10 cellular contexts compared by ENCODE assay signal in the genomic region with DNA sequence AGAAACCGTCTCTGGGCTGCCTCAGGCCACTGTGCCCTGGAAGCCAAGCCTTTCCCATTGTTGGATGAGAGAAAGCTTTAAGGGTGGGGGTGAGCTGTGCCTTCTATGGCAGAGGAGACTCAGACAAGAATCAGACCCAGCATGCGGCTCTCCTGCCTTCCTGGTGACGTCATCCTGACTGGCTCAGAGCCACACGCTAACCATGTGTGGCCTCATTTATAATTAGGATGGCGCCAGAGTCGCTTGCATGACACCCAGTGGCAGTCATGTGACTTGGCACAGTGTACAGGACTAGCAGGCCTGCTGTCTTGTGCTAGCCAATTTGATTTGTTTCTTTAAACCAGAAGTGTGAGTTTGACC.
A peak's percentile ranks its signal among the peaks of the same experiment; 100 is the strongest.
DNase-seq lines count a peak whose midpoint lies in the region; ATAC-seq, FAIRE-seq and TF ChIP-seq lines count a peak whose summit lies in the region.
"Had no signal": no experiment of that assay in that cellular context is flagged by ENCODE, and none has a peak within 500 bp of the region (broad histone marks: within the 10 kb centered on the region; RNA-seq: fewer than 3 reads in every experiment).

No MANE protein-coding gene starts in this region.

- POLR2A ChIA-PET in Panc1 (lab: Charles Lee): no interaction called here

- H3K9me3 ChIP-seq in HUES48 (ENCODE audit: control insufficient read depth, insufficient read depth, low read length) (no peaks in the 10 kb centered on the region), Panc1 (ENCODE audit: control insufficient read depth, insufficient read depth, low read depth, low read length) (no peaks in the 10 kb centered on the region)

- in situ Hi-C loops in Panc1 (cut with HindIII; ENCODE audit: low pct_unique_long_range_greater_than_20kb, low sequenced_read_pairs): no loop called here

- BruUV-seq in Panc1 (replicated peaks; lab: Mats Ljungman, UMichigan): no TSS peak

- FAIRE-seq in urothelium cell line (lab: Jason Lieb, UNC) (no peak), GM19239 (lab: Jason Lieb, UNC) (no peak)
- FAIRE-seq: GM12878 had no signal

- no peak overlapping the region for H3K9ac ChIP-seq in HUES48 (ENCODE audit: low read depth, low read length)

- no peak overlapping the region for H3K4me3 ChIP-seq in HUES48 (ENCODE audit: low read depth, low read length)
- no peak overlapping the region for H3K4me3 ChIP-seq in Panc1 (ENCODE audit: low read depth in 2 of 2, low read length in 2 of 2)
- H3K4me3 ChIP-seq in epithelial cell of esophagus (ENCODE audit: low read length): no peak overlapping the region
- H3K4me3 ChIP-seq: GM12878 had no signal

- H3K36me3 ChIP-seq in HUES48 (ENCODE audit: control insufficient read depth, insufficient read depth, low read length) (peaks cover 56% of the 10 kb centered on the region), Panc1 (ENCODE audit: control insufficient read depth, insufficient read depth, low read length) (peaks cover 20% of the 10 kb centered on the region)

- H3K27me3 ChIP-seq in HUES48 (ENCODE audit: control insufficient read depth, insufficient read depth, low read length): no peaks in the 10 kb centered on the region
- no peaks in the 10 kb centered on the region for H3K27me3 ChIP-seq in Panc1 (ENCODE audit: control insufficient read depth, insufficient read depth, low read length)

- intact Hi-C loops in Panc1 (cut with micrococcal nuclease; ENCODE audit: unreplicated experiment): no loop called here

- CTCF ChIA-PET in Panc1 (lab: Charles Lee): no interaction called here

- H3K4me1 ChIP-seq in HUES48 (ENCODE audit: control insufficient read depth, insufficient read depth, low read length) (no peaks in the 10 kb centered on the region), Panc1 (ENCODE audit: control insufficient read depth, insufficient read depth, low read length) (peaks cover 13% of the 10 kb centered on the region)

- ATAC-seq in Panc1 (peak; percentile 55), GM21528 (IDR thresholded peaks at IDR 0.05; ENCODE audit: low FRiP score, unreplicated experiment) (no peak)
- ATAC-seq: activated naive CD4-positive, alpha-beta T cell treated with anti-CD3 and anti-CD28 coated beads, Interleukin-2, amount 50 U/mL, for 72 hours; GM12878 had no signal

- peak overlapping the region; percentile 32 for H3K27ac ChIP-seq in HUES48 (ENCODE audit: low read depth, low read length)
- peak overlapping the region; percentile 49; the same call in 1 of the 2 replicates for H3K27ac ChIP-seq in Panc1 (ENCODE audit: low read length)

- TF ChIP-seq CTCF in Panc1 (IDR thresholded peaks at IDR 0.05) (no peak), epithelial cell of esophagus (IDR thresholded peaks at IDR 0.05; ENCODE audit: insufficient read depth, low read depth, low read length, missing control alignments) (peak; percentile 36)

- DNase-seq in AG08395 (ENCODE audit: low spot score) (peak; percentile 97), Panc1 (ENCODE audit: low read depth, low spot score) (no peak), epithelial cell of esophagus (ENCODE audit: low read depth) (peak; percentile 92), mesenteric fat pad (ENCODE audit: low spot score) (peak; percentile 95), urothelium cell line (ENCODE audit: low spot score) (peak; percentile 76), GM19239 (ENCODE audit: insufficient read length, low spot score) (no peak)

Comparison
In these comparisons a context has a peak if more than half of its experiments do, and no peak if none do; other contexts are left out.
1. DNase-seq: peak in AG08395 (single experiment), epithelial cell of esophagus (single experiment), mesenteric fat pad (single experiment) and urothelium cell line (single experiment); none in Panc1 (single experiment) and GM19239 (single experiment).